In the genomic region with DNA sequence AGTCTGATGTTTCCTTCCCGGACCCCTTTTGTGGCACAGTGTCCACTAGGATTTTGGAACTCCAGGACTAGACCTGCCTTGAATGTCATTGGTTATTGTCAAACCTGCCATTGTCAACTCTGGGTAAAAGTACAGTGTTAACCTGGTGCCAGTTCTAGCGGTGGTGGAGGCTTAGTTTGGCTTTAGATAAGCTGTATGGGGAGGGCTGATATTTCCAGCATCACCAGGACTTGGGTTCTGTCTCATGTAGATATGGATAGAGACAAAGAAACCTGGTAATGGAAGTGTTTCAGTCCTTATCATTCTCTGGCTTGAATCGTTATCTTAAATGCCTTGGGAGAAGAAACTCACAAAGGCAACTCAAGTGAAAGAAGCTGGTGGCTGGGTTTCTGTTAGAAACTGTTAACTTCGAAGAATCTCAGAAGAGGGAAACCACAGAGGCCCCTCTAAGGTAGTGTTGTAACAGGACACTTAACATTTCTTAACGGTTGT, we compare ENCODE assay signal across 1 cellular context.
A peak's percentile ranks its signal among the peaks of the same experiment; 100 is the strongest.
TF ChIP-seq lines count a peak whose summit lies in the region.

No MANE protein-coding gene starts in this region.

TF ChIP-seq in K562, 482 proteins besides CTCF, POLR2A, EP300 and RAD21 (continued from another document and continues in another):
- TF ChIP-seq, protein P1, sequence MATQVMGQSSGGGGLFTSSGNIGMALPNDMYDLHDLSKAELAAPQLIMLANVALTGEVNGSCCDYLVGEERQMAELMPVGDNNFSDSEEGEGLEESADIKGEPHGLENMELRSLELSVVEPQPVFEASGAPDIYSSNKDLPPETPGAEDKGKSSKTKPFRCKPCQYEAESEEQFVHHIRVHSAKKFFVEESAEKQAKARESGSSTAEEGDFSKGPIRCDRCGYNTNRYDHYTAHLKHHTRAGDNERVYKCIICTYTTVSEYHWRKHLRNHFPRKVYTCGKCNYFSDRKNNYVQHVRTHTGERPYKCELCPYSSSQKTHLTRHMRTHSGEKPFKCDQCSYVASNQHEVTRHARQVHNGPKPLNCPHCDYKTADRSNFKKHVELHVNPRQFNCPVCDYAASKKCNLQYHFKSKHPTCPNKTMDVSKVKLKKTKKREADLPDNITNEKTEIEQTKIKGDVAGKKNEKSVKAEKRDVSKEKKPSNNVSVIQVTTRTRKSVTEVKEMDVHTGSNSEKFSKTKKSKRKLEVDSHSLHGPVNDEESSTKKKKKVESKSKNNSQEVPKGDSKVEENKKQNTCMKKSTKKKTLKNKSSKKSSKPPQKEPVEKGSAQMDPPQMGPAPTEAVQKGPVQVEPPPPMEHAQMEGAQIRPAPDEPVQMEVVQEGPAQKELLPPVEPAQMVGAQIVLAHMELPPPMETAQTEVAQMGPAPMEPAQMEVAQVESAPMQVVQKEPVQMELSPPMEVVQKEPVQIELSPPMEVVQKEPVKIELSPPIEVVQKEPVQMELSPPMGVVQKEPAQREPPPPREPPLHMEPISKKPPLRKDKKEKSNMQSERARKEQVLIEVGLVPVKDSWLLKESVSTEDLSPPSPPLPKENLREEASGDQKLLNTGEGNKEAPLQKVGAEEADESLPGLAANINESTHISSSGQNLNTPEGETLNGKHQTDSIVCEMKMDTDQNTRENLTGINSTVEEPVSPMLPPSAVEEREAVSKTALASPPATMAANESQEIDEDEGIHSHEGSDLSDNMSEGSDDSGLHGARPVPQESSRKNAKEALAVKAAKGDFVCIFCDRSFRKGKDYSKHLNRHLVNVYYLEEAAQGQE (CRISPR knock-in tag; IDR thresholded peaks at IDR 0.05; ENCODE audit: low read depth), result 0 out of 2 replicates have a peak, but pooled peaks have one; percentile 61
- TF ChIP-seq ETV6 (IDR thresholded peaks at IDR 0.05; ENCODE audit: borderline replicate concordance in 1 of 2, low read depth in 2 of 2, low read length in 1 of 2), result 0 out of 4 replicates have a peak, but pooled peaks of 1 of the 2 experiments have one; percentile 55
- TF ChIP-seq ETV6 (CRISPR knock-in tag; IDR thresholded peaks at IDR 0.05; ENCODE audit: borderline replicate concordance), result no peak
- TF ChIP-seq SRF (CRISPR knock-in tag; IDR thresholded peaks at IDR 0.05), result no peak
- TF ChIP-seq RBFOX2 (IDR thresholded peaks at IDR 0.05; ENCODE audit: low read depth, low read length), result no peak
- TF ChIP-seq BRD9 (IDR thresholded peaks at IDR 0.05; ENCODE audit: low read depth, partially characterized antibody), result peak; percentile 90
- TF ChIP-seq EHMT2 (IDR thresholded peaks at IDR 0.05), result 0 out of 2 replicates have a peak, but pooled peaks have one; percentile 64
- TF ChIP-seq SREBF1 (IDR thresholded peaks at IDR 0.05; ENCODE audit: borderline replicate concordance, low read depth, low read length), result no peak
- no peak for TF ChIP-seq ILK (tag; IDR thresholded peaks at IDR 0.05; ENCODE audit: borderline replicate concordance, low read depth)
- TF ChIP-seq, protein P2, sequence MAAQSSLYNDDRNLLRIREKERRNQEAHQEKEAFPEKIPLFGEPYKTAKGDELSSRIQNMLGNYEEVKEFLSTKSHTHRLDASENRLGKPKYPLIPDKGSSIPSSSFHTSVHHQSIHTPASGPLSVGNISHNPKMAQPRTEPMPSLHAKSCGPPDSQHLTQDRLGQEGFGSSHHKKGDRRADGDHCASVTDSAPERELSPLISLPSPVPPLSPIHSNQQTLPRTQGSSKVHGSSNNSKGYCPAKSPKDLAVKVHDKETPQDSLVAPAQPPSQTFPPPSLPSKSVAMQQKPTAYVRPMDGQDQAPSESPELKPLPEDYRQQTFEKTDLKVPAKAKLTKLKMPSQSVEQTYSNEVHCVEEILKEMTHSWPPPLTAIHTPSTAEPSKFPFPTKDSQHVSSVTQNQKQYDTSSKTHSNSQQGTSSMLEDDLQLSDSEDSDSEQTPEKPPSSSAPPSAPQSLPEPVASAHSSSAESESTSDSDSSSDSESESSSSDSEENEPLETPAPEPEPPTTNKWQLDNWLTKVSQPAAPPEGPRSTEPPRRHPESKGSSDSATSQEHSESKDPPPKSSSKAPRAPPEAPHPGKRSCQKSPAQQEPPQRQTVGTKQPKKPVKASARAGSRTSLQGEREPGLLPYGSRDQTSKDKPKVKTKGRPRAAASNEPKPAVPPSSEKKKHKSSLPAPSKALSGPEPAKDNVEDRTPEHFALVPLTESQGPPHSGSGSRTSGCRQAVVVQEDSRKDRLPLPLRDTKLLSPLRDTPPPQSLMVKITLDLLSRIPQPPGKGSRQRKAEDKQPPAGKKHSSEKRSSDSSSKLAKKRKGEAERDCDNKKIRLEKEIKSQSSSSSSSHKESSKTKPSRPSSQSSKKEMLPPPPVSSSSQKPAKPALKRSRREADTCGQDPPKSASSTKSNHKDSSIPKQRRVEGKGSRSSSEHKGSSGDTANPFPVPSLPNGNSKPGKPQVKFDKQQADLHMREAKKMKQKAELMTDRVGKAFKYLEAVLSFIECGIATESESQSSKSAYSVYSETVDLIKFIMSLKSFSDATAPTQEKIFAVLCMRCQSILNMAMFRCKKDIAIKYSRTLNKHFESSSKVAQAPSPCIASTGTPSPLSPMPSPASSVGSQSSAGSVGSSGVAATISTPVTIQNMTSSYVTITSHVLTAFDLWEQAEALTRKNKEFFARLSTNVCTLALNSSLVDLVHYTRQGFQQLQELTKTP (IDR thresholded peaks at IDR 0.05; ENCODE audit: low read depth in 1 of 2, partially characterized antibody in 2 of 2), result peak in 1 of 2 experiments; percentile 84
- TF ChIP-seq, protein P3, sequence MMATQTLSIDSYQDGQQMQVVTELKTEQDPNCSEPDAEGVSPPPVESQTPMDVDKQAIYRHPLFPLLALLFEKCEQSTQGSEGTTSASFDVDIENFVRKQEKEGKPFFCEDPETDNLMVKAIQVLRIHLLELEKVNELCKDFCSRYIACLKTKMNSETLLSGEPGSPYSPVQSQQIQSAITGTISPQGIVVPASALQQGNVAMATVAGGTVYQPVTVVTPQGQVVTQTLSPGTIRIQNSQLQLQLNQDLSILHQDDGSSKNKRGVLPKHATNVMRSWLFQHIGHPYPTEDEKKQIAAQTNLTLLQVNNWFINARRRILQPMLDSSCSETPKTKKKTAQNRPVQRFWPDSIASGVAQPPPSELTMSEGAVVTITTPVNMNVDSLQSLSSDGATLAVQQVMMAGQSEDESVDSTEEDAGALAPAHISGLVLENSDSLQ (IDR thresholded peaks at IDR 0.05), result peak; percentile 4; the same call in 1 of the 2 replicates
- TF ChIP-seq GTF2F1 (IDR thresholded peaks at IDR 0.05; ENCODE audit: low read depth, low read length), result no peak
- no peak for TF ChIP-seq NR2F6 (CRISPR knock-in tag; IDR thresholded peaks at IDR 0.05)
- TF ChIP-seq NFYB (IDR thresholded peaks at IDR 0.05; ENCODE audit: extremely low read depth, insufficient read length), result no peak
- no peak for TF ChIP-seq HNRNPL (IDR thresholded peaks at IDR 0.05; ENCODE audit: low read depth, low read length)
- peak; percentile 92 to 97 for TF ChIP-seq TBL1XR1 (IDR thresholded peaks at IDR 0.05; ENCODE audit: low read length in 2 of 2)
- no peak for TF ChIP-seq ZNF174 (CRISPR knock-in tag; IDR thresholded peaks at IDR 0.05)
- TF ChIP-seq MYNN (IDR thresholded peaks at IDR 0.05), result peak; percentile 92
- no peak for TF ChIP-seq MYNN (CRISPR knock-in tag; IDR thresholded peaks at IDR 0.05)
- peak; percentile 99 for TF ChIP-seq CBFA2T2 (conservative IDR thresholded peaks at IDR 0.05)
- TF ChIP-seq, protein P4, sequence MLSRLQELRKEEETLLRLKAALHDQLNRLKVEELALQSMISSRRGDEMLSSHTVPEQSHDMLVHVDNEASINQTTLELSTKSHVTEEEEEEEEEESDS (CRISPR knock-in tag; IDR thresholded peaks at IDR 0.05), result no peak
- TF ChIP-seq HDAC8 (tag; IDR thresholded peaks at IDR 0.05), result no peak
- TF ChIP-seq TAF9B (IDR thresholded peaks at IDR 0.05; ENCODE audit: partially characterized antibody), result peak; percentile 45
- TF ChIP-seq ZNF586 (CRISPR knock-in tag; conservative IDR thresholded peaks at IDR 0.05), result no peak
- TF ChIP-seq ATF7 (IDR thresholded peaks at IDR 0.05), result peak; percentile 72
- TF ChIP-seq PTBP1 (IDR thresholded peaks at IDR 0.05; ENCODE audit: low read depth, low read length), result peak; percentile 90; the same call in 1 of the 2 replicates
- 0 out of 2 replicates have a peak, but pooled peaks have one; percentile 17 for TF ChIP-seq ZNF24 (IDR thresholded peaks at IDR 0.05)
- TF ChIP-seq, protein P5, sequence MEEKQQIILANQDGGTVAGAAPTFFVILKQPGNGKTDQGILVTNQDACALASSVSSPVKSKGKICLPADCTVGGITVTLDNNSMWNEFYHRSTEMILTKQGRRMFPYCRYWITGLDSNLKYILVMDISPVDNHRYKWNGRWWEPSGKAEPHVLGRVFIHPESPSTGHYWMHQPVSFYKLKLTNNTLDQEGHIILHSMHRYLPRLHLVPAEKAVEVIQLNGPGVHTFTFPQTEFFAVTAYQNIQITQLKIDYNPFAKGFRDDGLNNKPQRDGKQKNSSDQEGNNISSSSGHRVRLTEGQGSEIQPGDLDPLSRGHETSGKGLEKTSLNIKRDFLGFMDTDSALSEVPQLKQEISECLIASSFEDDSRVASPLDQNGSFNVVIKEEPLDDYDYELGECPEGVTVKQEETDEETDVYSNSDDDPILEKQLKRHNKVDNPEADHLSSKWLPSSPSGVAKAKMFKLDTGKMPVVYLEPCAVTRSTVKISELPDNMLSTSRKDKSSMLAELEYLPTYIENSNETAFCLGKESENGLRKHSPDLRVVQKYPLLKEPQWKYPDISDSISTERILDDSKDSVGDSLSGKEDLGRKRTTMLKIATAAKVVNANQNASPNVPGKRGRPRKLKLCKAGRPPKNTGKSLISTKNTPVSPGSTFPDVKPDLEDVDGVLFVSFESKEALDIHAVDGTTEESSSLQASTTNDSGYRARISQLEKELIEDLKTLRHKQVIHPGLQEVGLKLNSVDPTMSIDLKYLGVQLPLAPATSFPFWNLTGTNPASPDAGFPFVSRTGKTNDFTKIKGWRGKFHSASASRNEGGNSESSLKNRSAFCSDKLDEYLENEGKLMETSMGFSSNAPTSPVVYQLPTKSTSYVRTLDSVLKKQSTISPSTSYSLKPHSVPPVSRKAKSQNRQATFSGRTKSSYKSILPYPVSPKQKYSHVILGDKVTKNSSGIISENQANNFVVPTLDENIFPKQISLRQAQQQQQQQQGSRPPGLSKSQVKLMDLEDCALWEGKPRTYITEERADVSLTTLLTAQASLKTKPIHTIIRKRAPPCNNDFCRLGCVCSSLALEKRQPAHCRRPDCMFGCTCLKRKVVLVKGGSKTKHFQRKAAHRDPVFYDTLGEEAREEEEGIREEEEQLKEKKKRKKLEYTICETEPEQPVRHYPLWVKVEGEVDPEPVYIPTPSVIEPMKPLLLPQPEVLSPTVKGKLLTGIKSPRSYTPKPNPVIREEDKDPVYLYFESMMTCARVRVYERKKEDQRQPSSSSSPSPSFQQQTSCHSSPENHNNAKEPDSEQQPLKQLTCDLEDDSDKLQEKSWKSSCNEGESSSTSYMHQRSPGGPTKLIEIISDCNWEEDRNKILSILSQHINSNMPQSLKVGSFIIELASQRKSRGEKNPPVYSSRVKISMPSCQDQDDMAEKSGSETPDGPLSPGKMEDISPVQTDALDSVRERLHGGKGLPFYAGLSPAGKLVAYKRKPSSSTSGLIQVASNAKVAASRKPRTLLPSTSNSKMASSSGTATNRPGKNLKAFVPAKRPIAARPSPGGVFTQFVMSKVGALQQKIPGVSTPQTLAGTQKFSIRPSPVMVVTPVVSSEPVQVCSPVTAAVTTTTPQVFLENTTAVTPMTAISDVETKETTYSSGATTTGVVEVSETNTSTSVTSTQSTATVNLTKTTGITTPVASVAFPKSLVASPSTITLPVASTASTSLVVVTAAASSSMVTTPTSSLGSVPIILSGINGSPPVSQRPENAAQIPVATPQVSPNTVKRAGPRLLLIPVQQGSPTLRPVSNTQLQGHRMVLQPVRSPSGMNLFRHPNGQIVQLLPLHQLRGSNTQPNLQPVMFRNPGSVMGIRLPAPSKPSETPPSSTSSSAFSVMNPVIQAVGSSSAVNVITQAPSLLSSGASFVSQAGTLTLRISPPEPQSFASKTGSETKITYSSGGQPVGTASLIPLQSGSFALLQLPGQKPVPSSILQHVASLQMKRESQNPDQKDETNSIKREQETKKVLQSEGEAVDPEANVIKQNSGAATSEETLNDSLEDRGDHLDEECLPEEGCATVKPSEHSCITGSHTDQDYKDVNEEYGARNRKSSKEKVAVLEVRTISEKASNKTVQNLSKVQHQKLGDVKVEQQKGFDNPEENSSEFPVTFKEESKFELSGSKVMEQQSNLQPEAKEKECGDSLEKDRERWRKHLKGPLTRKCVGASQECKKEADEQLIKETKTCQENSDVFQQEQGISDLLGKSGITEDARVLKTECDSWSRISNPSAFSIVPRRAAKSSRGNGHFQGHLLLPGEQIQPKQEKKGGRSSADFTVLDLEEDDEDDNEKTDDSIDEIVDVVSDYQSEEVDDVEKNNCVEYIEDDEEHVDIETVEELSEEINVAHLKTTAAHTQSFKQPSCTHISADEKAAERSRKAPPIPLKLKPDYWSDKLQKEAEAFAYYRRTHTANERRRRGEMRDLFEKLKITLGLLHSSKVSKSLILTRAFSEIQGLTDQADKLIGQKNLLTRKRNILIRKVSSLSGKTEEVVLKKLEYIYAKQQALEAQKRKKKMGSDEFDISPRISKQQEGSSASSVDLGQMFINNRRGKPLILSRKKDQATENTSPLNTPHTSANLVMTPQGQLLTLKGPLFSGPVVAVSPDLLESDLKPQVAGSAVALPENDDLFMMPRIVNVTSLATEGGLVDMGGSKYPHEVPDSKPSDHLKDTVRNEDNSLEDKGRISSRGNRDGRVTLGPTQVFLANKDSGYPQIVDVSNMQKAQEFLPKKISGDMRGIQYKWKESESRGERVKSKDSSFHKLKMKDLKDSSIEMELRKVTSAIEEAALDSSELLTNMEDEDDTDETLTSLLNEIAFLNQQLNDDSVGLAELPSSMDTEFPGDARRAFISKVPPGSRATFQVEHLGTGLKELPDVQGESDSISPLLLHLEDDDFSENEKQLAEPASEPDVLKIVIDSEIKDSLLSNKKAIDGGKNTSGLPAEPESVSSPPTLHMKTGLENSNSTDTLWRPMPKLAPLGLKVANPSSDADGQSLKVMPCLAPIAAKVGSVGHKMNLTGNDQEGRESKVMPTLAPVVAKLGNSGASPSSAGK (IDR thresholded peaks at IDR 0.05), result no peak
- TF ChIP-seq, protein P6, sequence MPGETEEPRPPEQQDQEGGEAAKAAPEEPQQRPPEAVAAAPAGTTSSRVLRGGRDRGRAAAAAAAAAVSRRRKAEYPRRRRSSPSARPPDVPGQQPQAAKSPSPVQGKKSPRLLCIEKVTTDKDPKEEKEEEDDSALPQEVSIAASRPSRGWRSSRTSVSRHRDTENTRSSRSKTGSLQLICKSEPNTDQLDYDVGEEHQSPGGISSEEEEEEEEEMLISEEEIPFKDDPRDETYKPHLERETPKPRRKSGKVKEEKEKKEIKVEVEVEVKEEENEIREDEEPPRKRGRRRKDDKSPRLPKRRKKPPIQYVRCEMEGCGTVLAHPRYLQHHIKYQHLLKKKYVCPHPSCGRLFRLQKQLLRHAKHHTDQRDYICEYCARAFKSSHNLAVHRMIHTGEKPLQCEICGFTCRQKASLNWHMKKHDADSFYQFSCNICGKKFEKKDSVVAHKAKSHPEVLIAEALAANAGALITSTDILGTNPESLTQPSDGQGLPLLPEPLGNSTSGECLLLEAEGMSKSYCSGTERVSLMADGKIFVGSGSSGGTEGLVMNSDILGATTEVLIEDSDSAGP (CRISPR knock-in tag; IDR thresholded peaks at IDR 0.05), result no peak
- TF ChIP-seq SMAD4 (CRISPR knock-in tag; conservative IDR thresholded peaks at IDR 0.05), result peak; percentile 93
- TF ChIP-seq EGR1 (conservative IDR thresholded peaks at IDR 0.05), result no peak
- TF ChIP-seq ZNF143 (CRISPR knock-in tag; IDR thresholded peaks at IDR 0.05), result no peak
- peak; percentile 67; the same call in 1 of the 2 replicates for TF ChIP-seq MXI1 (IDR thresholded peaks at IDR 0.05; ENCODE audit: low read depth, low read length)
- no peak for TF ChIP-seq GABPB2 (CRISPR knock-in tag; conservative IDR thresholded peaks at IDR 0.05)
